In genomic region chr3:23422511-23422851, GRCh38 we compare ENCODE assay signal across 11 cellular contexts.
DNase-seq lines count a peak whose midpoint lies in the region; ATAC-seq and TF ChIP-seq lines count a peak whose summit lies in the region.
"Had no signal": no experiment of that assay in that cellular context is flagged by ENCODE, and none has a peak within 500 bp of the region (broad histone marks: within the 10 kb centered on the region; RNA-seq: fewer than 3 reads in every experiment).

No MANE protein-coding gene starts in this region.

- peaks cover 0 to 8% (median 0%) of the 10 kb centered on the region in 4 donors for H3K4me1 ChIP-seq in upper lobe of left lung

- ATAC-seq in GM18907 (IDR thresholded peaks at IDR 0.05; ENCODE audit: unreplicated experiment) = peak; percentile 80
- peak; percentile 83 for ATAC-seq in GM21619 (IDR thresholded peaks at IDR 0.05; ENCODE audit: unreplicated experiment)
- peak; percentile 91 for ATAC-seq in HG03095 (IDR thresholded peaks at IDR 0.05; ENCODE audit: unreplicated experiment)
- ATAC-seq in upper lobe of left lung (ENCODE audit: low FRiP score in 2 of 2) = no peak
- ATAC-seq in HG03571 (IDR thresholded peaks at IDR 0.05; ENCODE audit: unreplicated experiment) = no peak

- TF ChIP-seq POLR2A in upper lobe of left lung (IDR thresholded peaks at IDR 0.05) = no peak

- DNase-seq in dermis blood vessel endothelial cell (peak; percentile 7), upper lobe of left lung (no peak), RPMI8226 (no peak)
- DNase-seq in activated CD4-positive, alpha-beta T cell treated with anti-CD3 and anti-CD28 coated beads, Interleukin-2, amount 50 U/mL, for 4 hours = no peak
- DNase-seq: activated CD8-positive, alpha-beta memory T cell treated with anti-CD3 and anti-CD28 coated beads, Interleukin-2, amount 50 U/mL, for 4 hours; MG63; NCI-H226 had no signal

- H3K9me3 ChIP-seq in upper lobe of left lung = no peaks in the 10 kb centered on the region
- H3K9me3 ChIP-seq: MG63 had no signal

- TF ChIP-seq CTCF in upper lobe of left lung (IDR thresholded peaks at IDR 0.05) = no peak

- no peak for TF ChIP-seq EP300 in upper lobe of left lung (IDR thresholded peaks at IDR 0.05)

- no peak overlapping the region for H3K4me3 ChIP-seq in upper lobe of left lung
- H3K4me3 ChIP-seq: MG63 had no signal

- no peak overlapping the region for H3K27ac ChIP-seq in upper lobe of left lung

- H3K36me3 ChIP-seq in upper lobe of left lung = no peaks in the 10 kb centered on the region
- H3K36me3 ChIP-seq: MG63 had no signal

- H3K27me3 ChIP-seq in upper lobe of left lung = no peaks in the 10 kb centered on the region
- H3K27me3 ChIP-seq: MG63 had no signal

Comparison
In these comparisons a context has a peak if more than half of its experiments do, and no peak if none do; other contexts are left out.
1. ATAC-seq: peak in GM18907 (single experiment), GM21619 (single experiment) and HG03095 (single experiment); none in upper lobe of left lung (0 of 2) and HG03571 (single experiment).